ENCODE assay signal across 16 cellular contexts in genomic region chr3:6251612-6252011, GRCh38.
A peak's percentile ranks its signal among the peaks of the same experiment; 100 is the strongest.
DNase-seq lines count a peak whose midpoint lies in the region; ATAC-seq, FAIRE-seq and TF ChIP-seq lines count a peak whose summit lies in the region.
"Had no signal": no experiment of that assay in that cellular context is flagged by ENCODE, and none has a peak within 500 bp of the region (broad histone marks: within the 10 kb centered on the region; RNA-seq: fewer than 3 reads in every experiment).

No MANE protein-coding gene starts in this region.

- peak overlapping the region in 2 of 3 donors; percentile 50 to 65 for H3K27ac Mint-ChIP-seq in IgD-negative memory B cell
- H3K27ac Mint-ChIP-seq in astrocyte (ENCODE audit: unreplicated experiment), result peak overlapping the region; percentile 63
- peak overlapping the region; percentile 48 for H3K27ac Mint-ChIP-seq in stimulated activated memory B cell treated with anti-CD40 and anti-IgM and Interleukin-4, amounts not matched to agents 10 μg/mL and 1 μg/mL and 100 μg/mL, for 72 hours
- H3K27ac Mint-ChIP-seq: CD4-positive, alpha-beta T cell had no signal

- DNase-seq in astrocyte (ENCODE audit: low read depth), result no peak
- DNase-seq in activated T-cell treated with anti-CD3 and anti-CD28 coated beads, Interleukin-2, amount 50 U/mL, for 1 hour, result no peak
- DNase-seq in effector CD8-positive, alpha-beta T cell (lab: John Stamatoyannopoulos, UW), result no peak
- no peak for DNase-seq in dorsolateral prefrontal cortex
- DNase-seq: ACHN; CD4-positive, alpha-beta T cell; DMS153; DMS79; GF-D8 had no signal

- H3K36me3 Mint-ChIP-seq in IgD-negative memory B cell (peaks cover 1% of the 10 kb centered on the region), astrocyte (ENCODE audit: low read depth, unreplicated experiment) (no peaks in the 10 kb centered on the region)
- no peaks in the 10 kb centered on the region for H3K36me3 Mint-ChIP-seq in stimulated activated memory B cell treated with anti-CD40 and anti-IgM and Interleukin-4, amounts not matched to agents 10 μg/mL and 1 μg/mL and 100 μg/mL, for 72 hours

- H3K36me3 ChIP-seq in astrocyte (ENCODE audit: insufficient read depth, low read length), result no peaks in the 10 kb centered on the region
- H3K36me3 ChIP-seq: HAP-1 had no signal

- H3K27ac ChIP-seq in astrocyte (ENCODE audit: low read depth, low read length) (no peak overlapping the region), dorsolateral prefrontal cortex (no peak overlapping the region)
- H3K27ac ChIP-seq: C4-2B, HL-60 had no signal

- H3K4me1 Mint-ChIP-seq in IgD-negative memory B cell, result peaks cover 24 to 32% (median 27%) of the 10 kb centered on the region in 3 donors
- peaks cover 4% of the 10 kb centered on the region for H3K4me1 Mint-ChIP-seq in astrocyte (ENCODE audit: low read depth, unreplicated experiment)
- peaks cover 28% of the 10 kb centered on the region for H3K4me1 Mint-ChIP-seq in stimulated activated memory B cell treated with anti-CD40 and anti-IgM and Interleukin-4, amounts not matched to agents 10 μg/mL and 1 μg/mL and 100 μg/mL, for 72 hours

- no peaks in the 10 kb centered on the region for H3K4me1 ChIP-seq in astrocyte (ENCODE audit: insufficient read depth, low read length)
- H3K4me1 ChIP-seq: HAP-1 had no signal

- no peaks in the 10 kb centered on the region for H3K27me3 ChIP-seq in astrocyte (ENCODE audit: insufficient read depth, low read length)
- H3K27me3 ChIP-seq in dorsolateral prefrontal cortex, result peaks cover 0 to 8% (median 0%) of the 10 kb centered on the region in 45 donors

- ATAC-seq in stimulated activated memory B cell treated with anti-CD40 and anti-IgM and Interleukin-4, amounts not matched to agents 10 μg/mL and 1 μg/mL and 100 μg/mL, for 72 hours, result peak; percentile 62
- ATAC-seq: K562 had no signal

- H3K4me3 Mint-ChIP-seq in IgD-negative memory B cell (peak overlapping the region in 2 of 4 donors; percentile 86 to 87), astrocyte (ENCODE audit: unreplicated experiment) (no peak overlapping the region)
- no peak overlapping the region for H3K4me3 Mint-ChIP-seq in stimulated activated memory B cell treated with anti-CD40 and anti-IgM and Interleukin-4, amounts not matched to agents 10 μg/mL and 1 μg/mL and 100 μg/mL, for 72 hours
- H3K4me3 Mint-ChIP-seq: CD4-positive, alpha-beta T cell had no signal

- no peak overlapping the region for H2AFZ ChIP-seq in astrocyte (ENCODE audit: low read depth, low read length)

- TF ChIP-seq CTCF in astrocyte (IDR thresholded peaks at IDR 0.05; ENCODE audit: insufficient read depth, low read depth, low read length) (no peak), dorsolateral prefrontal cortex (IDR thresholded peaks at IDR 0.05 in 54 of 56, conservative IDR thresholded peaks at IDR 0.05 in 2 of 56; ENCODE audit: low read depth in 1 of 56, partially characterized antibody in 56 of 56) (no peak)

- FAIRE-seq in astrocyte (lab: Jason Lieb, UNC), result no peak
- FAIRE-seq: A204.1, K562 had no signal

- peaks cover 2% of the 10 kb centered on the region for H3K27me3 Mint-ChIP-seq in IgD-negative memory B cell
- H3K27me3 Mint-ChIP-seq in astrocyte (ENCODE audit: low read depth, unreplicated experiment), result no peaks in the 10 kb centered on the region
- no peaks in the 10 kb centered on the region for H3K27me3 Mint-ChIP-seq in stimulated activated memory B cell treated with anti-CD40 and anti-IgM and Interleukin-4, amounts not matched to agents 10 μg/mL and 1 μg/mL and 100 μg/mL, for 72 hours
- H3K27me3 Mint-ChIP-seq: CD4-positive, alpha-beta T cell had no signal

- H3K9ac ChIP-seq in astrocyte (ENCODE audit: low read length), result no peak overlapping the region

- no peaks in the 10 kb centered on the region for H4K20me1 ChIP-seq in astrocyte (ENCODE audit: insufficient read depth, low read length)

- peaks cover 0 to 10% (median 0%) of the 10 kb centered on the region in 3 donors for H3K9me3 Mint-ChIP-seq in IgD-negative memory B cell
- H3K9me3 Mint-ChIP-seq in astrocyte (ENCODE audit: unreplicated experiment), result peaks cover 3% of the 10 kb centered on the region
- peaks cover 3% of the 10 kb centered on the region for H3K9me3 Mint-ChIP-seq in stimulated activated memory B cell treated with anti-CD40 and anti-IgM and Interleukin-4, amounts not matched to agents 10 μg/mL and 1 μg/mL and 100 μg/mL, for 72 hours

- intact Hi-C loops in dorsolateral prefrontal cortex (cut with DNase I), result no loop called here

- H3K4me3 ChIP-seq in astrocyte (ENCODE audit: insufficient read depth, low read depth, low read length), result no peak overlapping the region
- H3K4me3 ChIP-seq in dorsolateral prefrontal cortex, result no peak overlapping the region
- H3K4me3 ChIP-seq: HAP-1, K562 had no signal

- H3K9me3 ChIP-seq in astrocyte (ENCODE audit: insufficient read depth, low read depth, low read length), result no peaks in the 10 kb centered on the region
- H3K9me3 ChIP-seq: HAP-1 had no signal

- no peak overlapping the region for H3K4me2 ChIP-seq in astrocyte (ENCODE audit: low read length)

- no peaks in the 10 kb centered on the region for H3K79me2 ChIP-seq in astrocyte (ENCODE audit: insufficient read depth, low read length)
